In genomic region chr7:144245372-144245771, GRCh38 we compare ENCODE assay signal across 14 cellular contexts. TPM values are rescaled to one million over a fixed set of nuclear protein-coding genes. Genes with fewer than 3 reads are reported as not detected.
"Had no signal": no experiment of that assay in that cellular context is flagged by ENCODE, and none has a peak within 500 bp of the region (broad histone marks: within the 10 kb centered on the region; RNA-seq: fewer than 3 reads in every experiment).

No MANE protein-coding gene starts in this region.

RNA-seq across cellular contexts. Expression of gene OR2A42, which starts 6.0 kb away (rescaled TPM):
- total RNA-seq: colonic mucosa, dermis microvascular lymphatic vessel endothelial cell, endodermal cell, esophagus mucosa, heart left ventricle, left colon, left lobe of liver, left ventricle myocardium inferior, liver, lung microvascular endothelial cell, mesenteric fat pad, myocyte had no signal
- polyA plus RNA-seq: heart left ventricle, immature natural killer cell, liver had no signal

RNA-seq across cellular contexts. Expression of gene OR2A7, which starts 19.2 kb away (rescaled TPM):
- total RNA-seq: dermis microvascular lymphatic vessel endothelial cell, frontal cortex, lung microvascular endothelial cell, myocyte had no signal
- polyA plus RNA-seq: immature natural killer cell had no signal

RNA-seq across cellular contexts. Expression of gene CTAGE8, which starts 23.7 kb away (rescaled TPM):
- total RNA-seq: lung microvascular endothelial cell, myocyte had no signal
- polyA plus RNA-seq: immature natural killer cell had no signal

RNA-seq across cellular contexts. Expression of gene ARHGEF35, which starts 49.7 kb away (rescaled TPM):
- total RNA-seq: lung microvascular endothelial cell had no signal
- polyA plus RNA-seq: immature natural killer cell had no signal
